In genomic region chr7:25964483-25964961, GRCh38 we compare ENCODE assay signal across 11 cellular contexts.
DNase-seq lines count a peak whose midpoint lies in the region; ATAC-seq and TF ChIP-seq lines count a peak whose summit lies in the region.
"Had no signal": no experiment of that assay in that cellular context is flagged by ENCODE, and none has a peak within 500 bp of the region (broad histone marks: within the 10 kb centered on the region; RNA-seq: fewer than 3 reads in every experiment).

No MANE protein-coding gene starts in this region.

- ATAC-seq in GM19467 (IDR thresholded peaks at IDR 0.05; ENCODE audit: unreplicated experiment): peak; percentile 22
- peak; percentile 22 for ATAC-seq in HG03060 (IDR thresholded peaks at IDR 0.05; ENCODE audit: low read depth, unreplicated experiment)
- ATAC-seq: esophagus mucosa had no signal

- no peak for TF ChIP-seq EP300 in SK-N-SH (IDR thresholded peaks at IDR 0.05; ENCODE audit: borderline replicate concordance in 1 of 2, low read depth in 1 of 2, low read length in 1 of 2)
- TF ChIP-seq EP300 in suprapubic skin (IDR thresholded peaks at IDR 0.05): no peak

- H3K9ac ChIP-seq in SU-DHL-6 (ENCODE audit: low read length) (no peak overlapping the region), SK-N-SH (no peak overlapping the region)

- no peaks in the 10 kb centered on the region for H3K36me3 ChIP-seq in SU-DHL-6 (ENCODE audit: low read length)
- no peaks in the 10 kb centered on the region for H3K36me3 ChIP-seq in SK-N-SH (replicated peaks in 1 of 2; ENCODE audit: control insufficient read depth in 1 of 2, insufficient read depth in 2 of 2, low read length in 1 of 2)
- no peaks in the 10 kb centered on the region for H3K36me3 ChIP-seq in PC-9 (ENCODE audit: low read depth)
- no peaks in the 10 kb centered on the region for H3K36me3 ChIP-seq in suprapubic skin
- H3K36me3 ChIP-seq: ascending aorta had no signal

- H3K4me2 ChIP-seq in SU-DHL-6 (ENCODE audit: low read depth, low read length, poor library complexity, severe bottlenecking) (peak overlapping the region; percentile 42), SK-N-SH (no peak overlapping the region), PC-9 (no peak overlapping the region)

- TF ChIP-seq POLR2A in suprapubic skin (IDR thresholded peaks at IDR 0.05): no peak

- TF ChIP-seq CTCF in GM13976 (IDR thresholded peaks at IDR 0.05; ENCODE audit: borderline replicate concordance, control extremely low read depth, extremely low read depth, insufficient read depth, missing control alignments): no peak
- TF ChIP-seq CTCF in SU-DHL-6 (IDR thresholded peaks at IDR 0.05; ENCODE audit: insufficient read depth, low read length, poor library complexity, severe bottlenecking): no peak
- no peak for TF ChIP-seq CTCF in SK-N-SH (IDR thresholded peaks at IDR 0.05)
- no peak for TF ChIP-seq CTCF in PC-9 (conservative IDR thresholded peaks at IDR 0.05)
- TF ChIP-seq CTCF in suprapubic skin (IDR thresholded peaks at IDR 0.05): no peak

- intact Hi-C loops in PC-9 (cut with micrococcal nuclease; ENCODE audit: unreplicated experiment): no loop called here

- DNase-seq in GM13976 (ENCODE audit: low spot score) (peak; percentile 36), GDM1 (lab: John Stamatoyannopoulos, UW) (no peak), SK-N-SH (no peak), PC-9 (no peak), suprapubic skin (ENCODE audit: low spot score in 2 of 2) (no peak)

- in situ Hi-C loops in GM13976 (cut with MboI; ENCODE audit: low sequenced_read_pairs, unreplicated experiment): no loop called here

- peaks cover 3% of the 10 kb centered on the region; the same call in 1 of the 2 replicates for H3F3A ChIP-seq in SU-DHL-6 (ENCODE audit: insufficient read depth)
- H3F3A ChIP-seq in SK-N-SH (replicated peaks; ENCODE audit: insufficient read depth): no peaks in the 10 kb centered on the region
- no peaks in the 10 kb centered on the region for H3F3A ChIP-seq in PC-9 (ENCODE audit: insufficient read depth, low read depth)

- H3K27me3 ChIP-seq in SU-DHL-6 (ENCODE audit: low read length): no peaks in the 10 kb centered on the region
- H3K27me3 ChIP-seq in SK-N-SH (ENCODE audit: insufficient read depth): peaks cover 6% of the 10 kb centered on the region
- H3K27me3 ChIP-seq in PC-9 (ENCODE audit: insufficient read depth, low read depth): peaks cover 25% of the 10 kb centered on the region
- peaks cover 3% of the 10 kb centered on the region for H3K27me3 ChIP-seq in suprapubic skin
- H3K27me3 ChIP-seq: ascending aorta had no signal

- no peaks in the 10 kb centered on the region for H3K9me3 ChIP-seq in SU-DHL-6 (ENCODE audit: insufficient read depth, low read length)
- no peaks in the 10 kb centered on the region for H3K9me3 ChIP-seq in SK-N-SH
- no peaks in the 10 kb centered on the region for H3K9me3 ChIP-seq in PC-9 (ENCODE audit: insufficient read depth, low read depth)
- no peaks in the 10 kb centered on the region for H3K9me3 ChIP-seq in suprapubic skin
- H3K9me3 ChIP-seq: ascending aorta had no signal

- H3K4me1 ChIP-seq in SK-N-SH (ENCODE audit: control insufficient read depth in 1 of 2, insufficient read depth in 2 of 2, low read depth in 1 of 2, low read length in 1 of 2) (no peaks in the 10 kb centered on the region), PC-9 (replicated peaks; ENCODE audit: insufficient read depth) (0 out of 2 replicates have a peak, but pooled peaks cover 10% of the 10 kb centered on the region), suprapubic skin (peaks cover 9% of the 10 kb centered on the region)

- H3K27ac ChIP-seq in SU-DHL-6 (ENCODE audit: low read depth, low read length) (no peak overlapping the region), SK-N-SH (ENCODE audit: low read depth in 2 of 2, low read length in 1 of 2) (no peak overlapping the region), PC-9 (no peak overlapping the region), suprapubic skin (no peak overlapping the region)
- H3K27ac ChIP-seq: ascending aorta, RWPE1 had no signal

- 16% methylated on average over 6 of the region's 6 CpGs for WGBS in SK-N-SH (ENCODE audit: low lambda C conversion rate)
- WGBS in suprapubic skin: 51% methylated on average over 6 of the region's 6 CpGs

- H4K20me1 ChIP-seq in SU-DHL-6 (ENCODE audit: low read depth, low read length): no peaks in the 10 kb centered on the region
- H4K20me1 ChIP-seq in SK-N-SH (ENCODE audit: insufficient read depth): no peaks in the 10 kb centered on the region
- no peaks in the 10 kb centered on the region for H4K20me1 ChIP-seq in PC-9 (ENCODE audit: insufficient read depth)

- CTCF ChIA-PET in SK-N-SH (lab: Yijun Ruan, JAX) (interaction anchor here (1.1 kb wide), 1 partner anchor 17 kb away, joined by 4 read pairs; no protein-coding TSS in a partner anchor), PC-9 (lab: Charles Lee) (no interaction called here)

- H3K9me2 ChIP-seq in SU-DHL-6 (replicated peaks; ENCODE audit: insufficient read depth, low read length) (no peaks in the 10 kb centered on the region), SK-N-SH (0 out of 2 replicates have a peak, but pooled peaks cover 6% of the 10 kb centered on the region), PC-9 (ENCODE audit: insufficient read depth) (no peaks in the 10 kb centered on the region)

- POLR2A ChIA-PET in SK-N-SH (lab: Yijun Ruan, JAX): no interaction called here
- POLR2A ChIA-PET in PC-9 (lab: Charles Lee; ENCODE audit: unreplicated experiment): no interaction called here

- TF ChIP-seq RAD21 in SK-N-SH (IDR thresholded peaks at IDR 0.05; ENCODE audit: low read length): no peak

- H3K79me2 ChIP-seq in SU-DHL-6 (ENCODE audit: insufficient read depth, low read length) (no peaks in the 10 kb centered on the region), SK-N-SH (ENCODE audit: insufficient read depth) (no peaks in the 10 kb centered on the region), PC-9 (ENCODE audit: low read depth) (no peaks in the 10 kb centered on the region)

- no peak overlapping the region for H2AFZ ChIP-seq in SU-DHL-6 (ENCODE audit: low read depth, low read length, severe bottlenecking)
- no peak overlapping the region for H2AFZ ChIP-seq in SK-N-SH (ENCODE audit: low read depth)
- no peak overlapping the region for H2AFZ ChIP-seq in PC-9

- no peak overlapping the region for H3K4me3 ChIP-seq in SU-DHL-6 (ENCODE audit: insufficient read depth, low read length, poor library complexity, severe bottlenecking)
- no peak overlapping the region for H3K4me3 ChIP-seq in SK-N-SH (ENCODE audit: low read depth in 2 of 2, low read length in 1 of 2)
- no peak overlapping the region for H3K4me3 ChIP-seq in PC-9
- no peak overlapping the region for H3K4me3 ChIP-seq in suprapubic skin
- H3K4me3 ChIP-seq: ascending aorta had no signal

- no TSS peak for BruUV-seq in PC-9 (replicated peaks; lab: Mats Ljungman, UMichigan)

TF ChIP-seq in SK-N-SH, 30 proteins besides CTCF, POLR2A, EP300 and RAD21:
- TF ChIP-seq IRF3 (IDR thresholded peaks at IDR 0.05; ENCODE audit: low read depth, low read length): no peak
- no peak for TF ChIP-seq NRF1 (IDR thresholded peaks at IDR 0.05; ENCODE audit: low read depth, low read length)
- no peak for TF ChIP-seq EZH2phosphoT487 (IDR thresholded peaks at IDR 0.05; ENCODE audit: borderline replicate concordance, low read depth)
- TF ChIP-seq SIN3A (IDR thresholded peaks at IDR 0.05; ENCODE audit: borderline replicate concordance, low read depth, low read length): no peak
